Comparison of ENCODE assay signal across 28 cellular contexts in the genomic region with DNA sequence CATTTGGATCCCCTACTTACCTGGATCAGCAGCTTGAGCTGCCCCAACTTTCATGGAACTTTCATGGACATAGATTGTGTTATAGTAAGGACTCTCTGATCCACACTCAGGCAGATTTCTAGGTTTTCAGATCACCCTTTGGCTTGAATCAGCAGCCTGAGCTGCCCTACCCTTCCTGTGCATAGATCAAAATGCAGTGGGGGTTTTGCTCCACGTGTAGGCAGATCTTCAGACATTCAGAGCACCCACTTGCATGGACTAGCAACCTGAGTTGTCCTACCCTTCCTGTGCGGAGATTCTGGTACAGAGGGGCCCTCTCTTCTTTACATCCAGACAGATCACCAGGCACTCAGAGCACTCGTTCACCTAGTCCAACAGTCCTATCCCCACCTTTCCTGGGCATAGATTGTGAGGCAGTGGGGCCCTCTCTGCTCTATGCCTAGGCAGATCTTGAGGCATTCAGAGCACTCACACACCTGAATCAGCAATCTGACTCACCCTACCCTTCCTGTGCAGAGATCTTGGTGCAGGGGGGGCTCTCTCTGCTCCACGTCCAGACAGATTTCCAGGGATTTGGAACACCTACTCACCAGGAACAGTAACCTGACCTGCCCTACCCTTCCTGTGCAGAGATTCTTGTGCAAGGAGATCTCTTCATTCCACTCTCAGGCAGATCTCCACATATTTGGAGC.
"Had no signal": no experiment of that assay in that cellular context is flagged by ENCODE, and none has a peak within 500 bp of the region (broad histone marks: within the 10 kb centered on the region; RNA-seq: fewer than 3 reads in every experiment).

No MANE protein-coding gene starts in this region.

- H3K9me3 ChIP-seq: SJCRH30 had no signal

- H3K4me2 ChIP-seq: PC-9 had no signal

- ATAC-seq: activated CD8-positive, alpha-beta T cell treated with anti-CD3 and anti-CD28 coated beads for 36 hours; activated naive CD8-positive, alpha-beta T cell treated with anti-CD3 and anti-CD28 coated beads, Interleukin-2, amount 50 U/mL, for 24 hours had no signal

- DNase-seq: activated CD4-positive, alpha-beta T cell treated with anti-CD3 and anti-CD28 coated beads for 1 hour; activated CD4-positive, alpha-beta T cell treated with anti-CD3 and anti-CD28 coated beads for 48 hours; activated CD4-positive, CD25-positive, alpha-beta regulatory T cell; activated CD8-positive, alpha-beta T cell treated with anti-CD3 and anti-CD28 coated beads for 36 hours; activated gamma-delta T cell treated with Interleukin-2 at 50 U/mL for 16 hours; activated naive CD4-positive, alpha-beta T cell treated with anti-CD3 and anti-CD28 coated beads, Interleukin-2, amount 10 ng/mL, durations not matched to agents 7 days and 5 days; activated naive CD8-positive, alpha-beta T cell treated with anti-CD3 and anti-CD28 coated beads, Interleukin-2, amount 50 U/mL, for 24 hours; activated T-cell treated with anti-CD3 and anti-CD28 coated beads, Interleukin-2, amount 50 U/mL, for 24 hours; anterior cingulate cortex; Kasumi-1; KG1; MM.1S; MV-4-11; NCI-H1092; NCI-H1436 treated with DMSO at 0.1 percent for 48 hours; NCI-H1694 treated with DMSO at 0.1 percent for 48 hours; NCI-H2029; NCI-H345; NCI-H526; NCI-H748 treated with DMSO at 0.1 percent for 48 hours; NK-92 treated with Interleukin-12 subunit alpha and Interleukin-12 subunit beta, amount 100 ng/mL, for 24 hours; PC-9; SHP77; SJCRH30; T1000; WERI-Rb-1 had no signal

- H3K4me3 ChIP-seq: cardiac muscle cell, PC-9, SJCRH30, SK-N-MC had no signal

- H3K4me1 ChIP-seq: SJCRH30 had no signal

- H3K27ac ChIP-seq: cardiac muscle cell, PC-9, SJCRH30, SK-N-MC, WERI-Rb-1 had no signal

- H3K27me3 ChIP-seq: cardiac muscle cell, SJCRH30 had no signal

- H3K36me3 ChIP-seq: cardiac muscle cell, SJCRH30, WERI-Rb-1 had no signal
